In the genomic region with DNA sequence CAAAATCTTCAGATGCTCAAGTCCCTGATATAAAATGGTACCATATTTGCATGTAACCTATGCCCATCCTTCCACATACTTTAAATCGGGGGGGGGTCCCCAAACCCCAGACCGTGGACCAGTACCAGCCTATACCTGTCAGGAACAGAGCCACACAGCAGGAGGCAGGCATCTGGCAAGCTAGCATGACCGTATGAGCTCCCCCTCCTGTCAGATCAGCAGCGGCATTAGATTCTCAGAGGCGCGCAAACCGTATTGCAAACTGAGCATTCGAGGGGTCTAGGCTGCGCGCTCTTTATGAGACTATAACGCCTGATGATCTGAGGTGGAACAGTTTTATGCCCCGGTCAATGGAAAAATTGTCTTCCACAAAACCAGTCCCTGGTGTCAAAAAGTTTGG, we compare ENCODE assay signal across 28 cellular contexts. TPM values are rescaled to one million over a fixed set of nuclear protein-coding genes. Genes with fewer than 3 reads are reported as not detected.
DNase-seq lines count a peak whose midpoint lies in the region; ATAC-seq, FAIRE-seq and TF ChIP-seq lines count a peak whose summit lies in the region.
"Had no signal": no experiment of that assay in that cellular context is flagged by ENCODE, and none has a peak within 500 bp of the region (broad histone marks: within the 10 kb centered on the region; RNA-seq: fewer than 3 reads in every experiment).

No MANE protein-coding gene starts in this region.

- 71 to 72% methylated on average over 12 of the region's 12 CpGs for WGBS in heart right ventricle, 2 donors
- WGBS in IMR-90 (ENCODE audit: extremely low coverage in 2 of 2, insufficient read length in 1 of 2), 2 experiments = 40% methylated on average over 1 of the region's 12 CpGs; no CpG with 5 or more reads in 1 of the 2 experiments
- WGBS in aorta, 2 donors = 69 to 72% methylated on average over 12 of the region's 12 CpGs

- H3K4me3 ChIP-seq in heart right ventricle (no peak overlapping the region), IMR-90 (ENCODE audit: insufficient read depth, low read depth, low read length) (no peak overlapping the region), astrocyte (ENCODE audit: insufficient read depth, low read depth, low read length) (no peak overlapping the region), aorta (ENCODE audit: low read length in 2 of 2) (no peak overlapping the region)
- H3K4me3 ChIP-seq: SK-N-MC had no signal

- H2AK5ac ChIP-seq in IMR-90 (ENCODE audit: low read depth, low read length) = no peak overlapping the region

- H3K27ac ChIP-seq in heart right ventricle (no peak overlapping the region), IMR-90 (ENCODE audit: insufficient read depth, low read length) (no peak overlapping the region), astrocyte (ENCODE audit: low read depth, low read length) (no peak overlapping the region), aorta (ENCODE audit: low read depth in 1 of 2, low read length in 2 of 2) (no peak overlapping the region)
- H3K27ac ChIP-seq: HL-60, SK-N-MC had no signal

- dilution Hi-C loops in IMR-90 (cut with HindIII; ENCODE audit: low sequenced_read_pairs, unreplicated experiment) = no loop called here

- no peak overlapping the region for H4K8ac ChIP-seq in IMR-90 (ENCODE audit: low read depth in 2 of 2, low read length in 2 of 2)

- H3K4me3 Mint-ChIP-seq in astrocyte (ENCODE audit: unreplicated experiment) = no peak overlapping the region
- H3K4me3 Mint-ChIP-seq: HFFc6 had no signal

- H3K9ac ChIP-seq in IMR-90 (ENCODE audit: low read depth, low read length) (no peak overlapping the region), astrocyte (ENCODE audit: low read length) (no peak overlapping the region)

- H3K14ac ChIP-seq in IMR-90 (replicated peaks; ENCODE audit: low read depth, low read length) = no peak overlapping the region

- H4K91ac ChIP-seq in IMR-90 (ENCODE audit: insufficient read depth, low read depth, low read length) = no peak overlapping the region

- intact Hi-C loops in cardiac septum (cut with DNase I) (no loop called here), heart right ventricle (cut with DNase I) (no loop called here), IMR-90 (cut with micrococcal nuclease) (no loop called here), aorta (cut with DNase I) (no loop called here)

- no peak overlapping the region for H3K23ac ChIP-seq in IMR-90 (ENCODE audit: low read depth, low read length)

- in situ Hi-C loops in IMR-90 (cut with MboI; ENCODE audit: low sequenced_read_pairs) = no loop called here

- no peaks in the 10 kb centered on the region for H3K79me1 ChIP-seq in IMR-90 (ENCODE audit: low read depth in 1 of 2, low read length in 2 of 2)

- H3K27ac Mint-ChIP-seq in astrocyte (ENCODE audit: unreplicated experiment) = peak overlapping the region; percentile 12
- H3K27ac Mint-ChIP-seq: HFFc6 had no signal

- no peak for TF ChIP-seq POLR2A in IMR-90 (IDR thresholded peaks at IDR 0.05; ENCODE audit: low read depth, low read length)

- no peaks in the 10 kb centered on the region for H3K27me3 Mint-ChIP-seq in astrocyte (ENCODE audit: low read depth, unreplicated experiment)

- no peak overlapping the region for H2BK120ac ChIP-seq in IMR-90 (ENCODE audit: low read depth, low read length)

- no peaks in the 10 kb centered on the region for H3K9me3 Mint-ChIP-seq in astrocyte (ENCODE audit: unreplicated experiment)
- H3K9me3 Mint-ChIP-seq: HFFc6 had no signal

- TF ChIP-seq CTCF in heart right ventricle (IDR thresholded peaks at IDR 0.05) = no peak
- TF ChIP-seq CTCF in IMR-90 (conservative IDR thresholded peaks at IDR 0.05; ENCODE audit: low read depth, low read length) = no peak
- TF ChIP-seq CTCF in astrocyte (IDR thresholded peaks at IDR 0.05; ENCODE audit: insufficient read depth, low read depth, low read length) = no peak

- H2AFZ ChIP-seq in IMR-90 (replicated peaks; ENCODE audit: low read length, poor library complexity) (no peak overlapping the region), astrocyte (ENCODE audit: low read depth, low read length) (no peak overlapping the region)

- peaks cover 0 to 31% (median 0%) of the 10 kb centered on the region in 9 donors for H3K4me1 ChIP-seq in heart right ventricle
- H3K4me1 ChIP-seq in IMR-90 (ENCODE audit: control insufficient read depth, insufficient read depth, low read length) = no peaks in the 10 kb centered on the region; the same call in 1 of the 2 replicates
- peaks cover 3% of the 10 kb centered on the region for H3K4me1 ChIP-seq in astrocyte (ENCODE audit: insufficient read depth, low read length)
- H3K4me1 ChIP-seq in aorta (ENCODE audit: control insufficient read depth in 1 of 2, insufficient read depth in 2 of 2, low read length in 2 of 2) = no peaks in the 10 kb centered on the region

- H3K4me2 ChIP-seq in IMR-90 (ENCODE audit: low read depth, low read length) = no peak overlapping the region
- H3K4me2 ChIP-seq in astrocyte (ENCODE audit: low read length) = no peak overlapping the region

- H3K18ac ChIP-seq in IMR-90 (ENCODE audit: low read depth, low read length) = no peak overlapping the region

- peak overlapping the region; percentile 5 for H2AK9ac ChIP-seq in IMR-90 (replicated peaks; ENCODE audit: low read depth, low read length, poor library complexity)

- H3K56ac ChIP-seq in IMR-90 (ENCODE audit: extremely low read depth, insufficient read depth, low read length) = no peak overlapping the region

- H3K36me3 ChIP-seq in heart right ventricle (peaks cover 0 to 10% (median 0%) of the 10 kb centered on the region in 9 donors), IMR-90 (ENCODE audit: control insufficient read depth, insufficient read depth, low read length) (no peaks in the 10 kb centered on the region), astrocyte (ENCODE audit: insufficient read depth, low read length) (no peaks in the 10 kb centered on the region), aorta (ENCODE audit: control insufficient read depth in 1 of 2, insufficient read depth in 2 of 2, low read length in 1 of 2) (no peaks in the 10 kb centered on the region)

- no peaks in the 10 kb centered on the region for H3K36me3 Mint-ChIP-seq in astrocyte (ENCODE audit: low read depth, unreplicated experiment)

- no peaks in the 10 kb centered on the region for H3K4me1 Mint-ChIP-seq in astrocyte (ENCODE audit: low read depth, unreplicated experiment)

- TF ChIP-seq RAD21 in IMR-90 (IDR thresholded peaks at IDR 0.05; ENCODE audit: low read length) = no peak

- no peaks in the 10 kb centered on the region for H3K9me1 ChIP-seq in IMR-90 (ENCODE audit: insufficient read depth, low read length)

- CTCF ChIA-PET in IMR-90 (lab: Yijun Ruan, JAX) = interaction anchor here (1.0 kb wide), 1 partner anchor 11 kb away, joined by 4 read pairs; no protein-coding TSS in a partner anchor

- H3K4ac ChIP-seq in IMR-90 (ENCODE audit: low read depth, low read length) = no peak overlapping the region

- H2BK5ac ChIP-seq in IMR-90 (ENCODE audit: low read depth, low read length, poor library complexity, severe bottlenecking) = no peak overlapping the region

- H4K5ac ChIP-seq in IMR-90 (ENCODE audit: low read depth, low read length) = no peak overlapping the region

- H3K9me3 ChIP-seq in heart right ventricle = no peaks in the 10 kb centered on the region
- no peaks in the 10 kb centered on the region for H3K9me3 ChIP-seq in IMR-90 (ENCODE audit: control insufficient read depth, insufficient read depth, low read length)
- H3K9me3 ChIP-seq in astrocyte (ENCODE audit: insufficient read depth, low read depth, low read length) = no peaks in the 10 kb centered on the region
- no peaks in the 10 kb centered on the region for H3K9me3 ChIP-seq in aorta (ENCODE audit: control insufficient read depth, low read length)

- DNase-seq in cardiac septum (ENCODE audit: low spot score) = peak; percentile 27
- DNase-seq in heart right ventricle = no peak
- no peak for DNase-seq in IMR-90
- DNase-seq in astrocyte (ENCODE audit: low read depth) = no peak
- DNase-seq in aorta = peak; percentile 9 to 33
- DNase-seq in stimulated activated CD8-positive, alpha-beta memory T cell treated with anti-CD3 and anti-CD28 coated beads, Interleukin-4, amount 100 ng/mL, for 48 hours = no peak
- DNase-seq in NCI-H1105 (lab: John Stamatoyannopoulos, UW) = no peak
- DNase-seq: C1 segment of cervical spinal cord, DMS79, GOT3, HFFc6, MM.1S, NCI-H1092, NCI-H146, NCI-H2029 treated with DMSO at 0.1 percent for 48 hours, NCI-H226, NCI-H526, OCI-M1, Right ventricle myocardium superior had no signal

- no peak for FAIRE-seq in astrocyte (lab: Jason Lieb, UNC)
- FAIRE-seq: D721Med, GM12892, GM18507, HTR-8/SVneo had no signal

- H4K20me1 ChIP-seq in IMR-90 (ENCODE audit: insufficient read depth, low read length) (no peaks in the 10 kb centered on the region), astrocyte (ENCODE audit: insufficient read depth, low read length) (no peaks in the 10 kb centered on the region)

- no TSS peak for BruUV-seq in IMR-90 (replicated peaks; lab: Mats Ljungman, UMichigan)

- no peak for ATAC-seq in heart right ventricle
- no peak for ATAC-seq in IMR-90 (ENCODE audit: low read depth)
- no peak for ATAC-seq in aorta (ENCODE audit: low FRiP score)
- ATAC-seq in GM19035 (IDR thresholded peaks at IDR 0.05; ENCODE audit: unreplicated experiment) = no peak

- H3K27me3 ChIP-seq in heart right ventricle (no peaks in the 10 kb centered on the region), IMR-90 (ENCODE audit: control insufficient read depth, insufficient read depth, low read length) (peaks cover 8% of the 10 kb centered on the region), astrocyte (ENCODE audit: insufficient read depth, low read length) (no peaks in the 10 kb centered on the region), aorta (ENCODE audit: control insufficient read depth in 1 of 2, insufficient read depth in 2 of 2, low read length in 1 of 2) (no peaks in the 10 kb centered on the region)

- no peak overlapping the region for H2BK20ac ChIP-seq in IMR-90 (ENCODE audit: low read depth, low read length)

- H3K79me2 ChIP-seq in astrocyte (ENCODE audit: insufficient read depth, low read length) = no peaks in the 10 kb centered on the region

- POLR2A ChIA-PET in IMR-90 (lab: Charles Lee; ENCODE audit: unreplicated experiment) = no interaction called here

- no peak overlapping the region for H2BK15ac ChIP-seq in IMR-90 (ENCODE audit: low read depth, low read length)

RNA-seq across cellular contexts. Expression of a gene that starts 30.7 kb away (rescaled TPM):
- total RNA-seq in cardiac septum (2.3 TPM), heart right ventricle (10 to 100 TPM in 1 of 10 donors, 1 to 10 TPM in 9; 1.0 to 22.1 (median 2.0) TPM), IMR-90 (2012; rRNA removed) (not detected in 2 replicates), astrocyte (not detected in 2 replicates), aorta (10 to 100 TPM; 19.9 to 33.9 TPM)
- polyA plus RNA-seq in heart right ventricle (1 to 10 TPM; 2.8 to 6.7 TPM), IMR-90 (2012; rRNA removed) (0.07 TPM in 1 of 2 replicates, not detected in the other), aorta (10 to 100 TPM in 1 of 2 donors, 1 to 10 TPM in 1; 2.2 to 12.9 TPM)
- not detected in 2 replicates for polyA plus RNA-seq in IMR-90 (2012; cell fraction: cytosol; rRNA removed)
- polyA plus RNA-seq in IMR-90 (2012; cell fraction: nucleus; rRNA removed; ENCODE audit: low replicate concordance) = 0.08 and 0.11 TPM in 2 replicates
- total RNA-seq: A673, HFFc6, LHCN-M2 had no signal

RNA-seq across cellular contexts. Expression of a gene that starts 50.1 kb away (rescaled TPM):
- total RNA-seq in cardiac septum (139 TPM), heart right ventricle (100 to 1,000 TPM; 127 to 296 (median 156) TPM), IMR-90 (2012; rRNA removed) (249 and 263 TPM in 2 replicates), astrocyte (286 and 311 TPM in 2 replicates), aorta (100 to 1,000 TPM; 171 to 180 TPM)
- polyA plus RNA-seq in heart right ventricle (100 to 1,000 TPM in 1 of 2 donors, 10 to 100 TPM in 1; 82.6 to 341 TPM), IMR-90 (2012; rRNA removed) (210 and 215 TPM in 2 replicates), aorta (100 to 1,000 TPM; 152 to 193 TPM)
- polyA plus RNA-seq in IMR-90 (2012; cell fraction: cytosol; rRNA removed) = 227 and 248 TPM in 2 replicates
- polyA plus RNA-seq in IMR-90 (2012; cell fraction: nucleus; rRNA removed; ENCODE audit: low replicate concordance) = 253 and 276 TPM in 2 replicates

Comparison
In these comparisons a context has a peak if more than half of its experiments do, and no peak if none do; other contexts are left out.
1. DNase-seq: peak in cardiac septum (single experiment) and aorta (2 of 2); none in heart right ventricle (0 of 2), IMR-90 (single experiment), astrocyte (single experiment), stimulated activated CD8-positive, alpha-beta memory T cell treated with anti-CD3 and anti-CD28 coated beads, Interleukin-4, amount 100 ng/mL, for 48 hours (single experiment) and NCI-H1105 (single experiment).